ENCODE assay signal across 8 cellular contexts in genomic region chr1:198641506-198641905, GRCh38. TPM values are rescaled to one million over a fixed set of nuclear protein-coding genes. Genes with fewer than 3 reads are reported as not detected.
DNase-seq lines count a peak whose midpoint lies in the region; ATAC-seq and TF ChIP-seq lines count a peak whose summit lies in the region.

No MANE protein-coding gene starts in this region.

- DNase-seq in foreskin keratinocyte (peak; percentile 49 to 75), NCI-H2171 (lab: John Stamatoyannopoulos, UW) (no peak), ureter (ENCODE audit: low spot score) (no peak), G401 (ENCODE audit: low spot score) (no peak), SHP77 (lab: John Stamatoyannopoulos, UW) (no peak)

- H3K79me2 ChIP-seq in OCI-LY3 (ENCODE audit: low read length), result peaks cover 74% of the 10 kb centered on the region

- peak overlapping the region; percentile 88 for H3K27ac ChIP-seq in OCI-LY3 (ENCODE audit: low read length)
- H3K27ac ChIP-seq in foreskin keratinocyte, result peak overlapping the region; percentile 2

- H2AFZ ChIP-seq in OCI-LY3 (ENCODE audit: low read depth, low read length), result no peak overlapping the region

- ATAC-seq in GM18868 (IDR thresholded peaks at IDR 0.05; ENCODE audit: unreplicated experiment), result peak; percentile 55
- ATAC-seq in HG02623 (IDR thresholded peaks at IDR 0.05; ENCODE audit: unreplicated experiment), result peak; percentile 36
- ATAC-seq in foreskin keratinocyte, result peak; percentile 97

- H3K4me1 ChIP-seq in OCI-LY3 (ENCODE audit: low read length) (peaks cover 40% of the 10 kb centered on the region), foreskin keratinocyte (peaks cover 10% of the 10 kb centered on the region)

- no peaks in the 10 kb centered on the region for H3K27me3 ChIP-seq in OCI-LY3 (ENCODE audit: low read depth, low read length)
- H3K27me3 ChIP-seq in foreskin keratinocyte, result no peaks in the 10 kb centered on the region

- in situ Hi-C loops in G401 (cut with HindIII; ENCODE audit: low sequenced_read_pairs), result no loop called here

- peak overlapping the region; percentile 80 for H3K4me2 ChIP-seq in OCI-LY3 (ENCODE audit: low read length)

- H3K9ac ChIP-seq in OCI-LY3 (ENCODE audit: low read length), result peak overlapping the region; percentile 87

- H3K36me3 ChIP-seq in OCI-LY3 (replicated peaks; ENCODE audit: low read depth, low read length), result peaks cover 30% of the 10 kb centered on the region

- no peaks in the 10 kb centered on the region for H3K9me3 ChIP-seq in OCI-LY3 (ENCODE audit: insufficient read depth, low read length)

- H4K20me1 ChIP-seq in OCI-LY3 (ENCODE audit: insufficient read depth, low read length), result peaks cover 18% of the 10 kb centered on the region; the same call in 1 of the 2 replicates

- no peak for TF ChIP-seq CTCF in OCI-LY3 (IDR thresholded peaks at IDR 0.05; ENCODE audit: low read depth, low read length)
- no peak for TF ChIP-seq CTCF in foreskin keratinocyte (conservative IDR thresholded peaks at IDR 0.05)

- H3K4me3 ChIP-seq in OCI-LY3 (ENCODE audit: low read length), result peak overlapping the region; percentile 71

RNA-seq across cellular contexts. Expression of gene PTPRC, which starts 2.7 kb away (rescaled TPM):
- total RNA-seq in foreskin keratinocyte (not detected in 2 replicates), ureter (35.1 TPM)
- not detected in 2 replicates for polyA plus RNA-seq in foreskin keratinocyte
- not detected in 2 replicates for total RNA-seq in G401 (2014; rRNA removed; shearing (Covaris generic))

Comparison
In these comparisons a context has a peak if more than half of its experiments do, and no peak if none do; other contexts are left out.
1. ATAC-seq: peak in every context shown above with its lines; median percentile 97 in foreskin keratinocyte; 55 in GM18868; 36 in HG02623.
2. DNase-seq: peak in foreskin keratinocyte (2 of 2); none in NCI-H2171 (single experiment), ureter (single experiment), G401 (single experiment) and SHP77 (0 of 2).
3. RNA of gene PTPRC, which starts 2.7 kb away (total RNA-seq): 35.1 TPM in ureter (single experiment); not detected in foreskin keratinocyte and not detected in G401; every median in the first group is over 10 times any median in the second.